In the genomic region with DNA sequence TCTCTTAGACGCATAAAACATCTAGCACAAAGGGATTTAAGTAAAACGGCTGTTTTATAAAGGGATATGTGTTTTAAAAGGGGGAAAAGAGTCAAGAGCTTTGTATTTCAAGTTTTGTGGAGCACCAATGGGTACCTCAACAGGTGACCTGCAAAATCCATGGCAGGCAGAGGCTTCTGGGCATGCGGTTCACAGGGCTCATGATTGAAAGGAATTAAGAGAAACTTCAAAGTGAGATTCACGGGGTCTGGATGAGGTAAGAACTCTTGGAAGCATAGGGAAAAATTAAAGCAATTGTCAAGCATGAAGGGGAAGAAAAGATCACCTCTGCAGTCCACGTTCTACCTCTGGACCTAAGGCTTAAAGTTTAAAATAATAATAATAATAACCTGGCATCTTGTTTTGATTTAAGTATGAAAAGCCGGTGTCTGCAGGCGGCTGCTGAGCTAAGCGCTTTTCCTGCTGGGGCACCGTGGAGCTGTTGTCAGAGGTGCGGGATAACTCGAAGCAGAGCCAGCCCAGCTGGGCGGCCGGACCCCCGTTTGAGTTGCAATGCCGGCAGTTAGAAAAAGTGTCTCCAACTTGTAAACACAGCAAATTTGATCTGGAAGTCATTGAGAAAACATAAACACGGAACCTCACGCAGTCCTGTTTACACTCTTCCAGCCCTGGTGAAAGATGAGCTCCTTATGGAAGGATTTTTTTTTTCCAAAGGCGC, we compare ENCODE assay signal across 27 cellular contexts. TPM values are rescaled to one million over a fixed set of nuclear protein-coding genes. Genes with fewer than 3 reads are reported as not detected.
DNase-seq lines count a peak whose midpoint lies in the region; ATAC-seq and TF ChIP-seq lines count a peak whose summit lies in the region.
"Had no signal": no experiment of that assay in that cellular context is flagged by ENCODE, and none has a peak within 500 bp of the region (broad histone marks: within the 10 kb centered on the region; RNA-seq: fewer than 3 reads in every experiment).

No MANE protein-coding gene starts in this region.

- H3K4me1 ChIP-seq in upper lobe of right lung: no peaks in the 10 kb centered on the region
- H3K4me1 ChIP-seq: Caco-2, prostate gland, transverse colon had no signal

- no peaks in the 10 kb centered on the region for H3K36me3 Mint-ChIP-seq in type B pancreatic cell
- no peaks in the 10 kb centered on the region for H3K36me3 Mint-ChIP-seq in activated CD4-positive, alpha-beta T cell treated with anti-CD3 and anti-CD28 coated beads for 36 hours (ENCODE audit: low read depth)
- H3K36me3 Mint-ChIP-seq: activated naive CD8-positive, alpha-beta T cell; natural killer cell had no signal

- TF ChIP-seq CTCF in type B pancreatic cell (conservative IDR thresholded peaks at IDR 0.05) (no peak), upper lobe of right lung (IDR thresholded peaks at IDR 0.05) (no peak)

- POLR2A ChIA-PET in activated CD4-positive, alpha-beta T cell treated with anti-CD3 and anti-CD28 coated beads for 36 hours (lab: Charles Lee): no interaction called here

- peaks cover 3% of the 10 kb centered on the region for H3K27me3 Mint-ChIP-seq in type B pancreatic cell
- H3K27me3 Mint-ChIP-seq in activated CD4-positive, alpha-beta T cell treated with anti-CD3 and anti-CD28 coated beads for 36 hours: peaks cover 4% of the 10 kb centered on the region
- H3K27me3 Mint-ChIP-seq: activated T-helper 17 cell treated with anti-CD3 and anti-CD28 coated beads, Interleukin-2, amount 50 U/mL, for 72 hours had no signal

- H3K9me3 ChIP-seq in upper lobe of right lung: no peaks in the 10 kb centered on the region
- H3K9me3 ChIP-seq: Caco-2, prostate gland, spleen, transverse colon had no signal

- CTCF ChIA-PET in activated CD4-positive, alpha-beta T cell treated with anti-CD3 and anti-CD28 coated beads for 36 hours (lab: Charles Lee): interaction anchor here (1.1 kb wide), 1 partner anchor 15 kb away, joined by 3 read pairs; no protein-coding TSS in a partner anchor

- no peak overlapping the region for H3K27ac ChIP-seq in upper lobe of right lung
- H3K27ac ChIP-seq: coronary artery, prostate gland, RWPE1, spleen, transverse colon had no signal

- H3K27me3 ChIP-seq in upper lobe of right lung: no peaks in the 10 kb centered on the region
- H3K27me3 ChIP-seq: transverse colon had no signal

- H3K9me3 Mint-ChIP-seq in type B pancreatic cell: peaks cover 8% of the 10 kb centered on the region
- no peaks in the 10 kb centered on the region for H3K9me3 Mint-ChIP-seq in activated CD4-positive, alpha-beta T cell treated with anti-CD3 and anti-CD28 coated beads for 36 hours (ENCODE audit: low read depth)
- H3K9me3 Mint-ChIP-seq: activated T-helper 17 cell treated with anti-CD3 and anti-CD28 coated beads, Interleukin-2, amount 50 U/mL, for 72 hours; natural killer cell; stimulated activated naive CD8-positive, alpha-beta T cell treated with anti-CD3 and anti-CD28 coated beads, Interleukin-15, amount 100 ng/mL, for 72 hours had no signal

- H3K36me3 ChIP-seq in upper lobe of right lung: no peaks in the 10 kb centered on the region
- H3K36me3 ChIP-seq: prostate gland, spleen, transverse colon had no signal

- H3K27ac Mint-ChIP-seq in type B pancreatic cell: no peak overlapping the region
- no peak overlapping the region for H3K27ac Mint-ChIP-seq in activated CD4-positive, alpha-beta T cell treated with anti-CD3 and anti-CD28 coated beads for 36 hours
- H3K27ac Mint-ChIP-seq: activated naive CD8-positive, alpha-beta T cell; activated T-helper 17 cell treated with anti-CD3 and anti-CD28 coated beads, Interleukin-2, amount 50 U/mL, for 72 hours; natural killer cell had no signal

- H3K4me3 Mint-ChIP-seq in type B pancreatic cell: peak overlapping the region; percentile 64
- no peak overlapping the region for H3K4me3 Mint-ChIP-seq in activated CD4-positive, alpha-beta T cell treated with anti-CD3 and anti-CD28 coated beads for 36 hours
- H3K4me3 Mint-ChIP-seq: activated naive CD8-positive, alpha-beta T cell; activated T-helper 17 cell treated with anti-CD3 and anti-CD28 coated beads, Interleukin-2, amount 50 U/mL, for 72 hours; natural killer cell; stimulated activated naive CD8-positive, alpha-beta T cell treated with anti-CD3 and anti-CD28 coated beads, Interleukin-15, amount 100 ng/mL, for 72 hours had no signal

- peak; percentile 32 for DNase-seq in NCI-H1092 treated with DMSO at 0.1 percent for 48 hours (lab: John Stamatoyannopoulos, UW)
- DNase-seq in NCI-H1092 (lab: John Stamatoyannopoulos, UW): no peak
- DNase-seq in brain pericyte (ENCODE audit: low read depth, low spot score): peak; percentile 12
- peak; percentile 77 for DNase-seq in left kidney (ENCODE audit: low read depth, low spot score)
- no peak for DNase-seq in type B pancreatic cell (ENCODE audit: extremely low spot score, unreplicated experiment)
- DNase-seq in activated CD4-positive, alpha-beta T cell treated with anti-CD3 and anti-CD28 coated beads for 36 hours: no peak
- no peak for DNase-seq in upper lobe of right lung
- no peak for DNase-seq in midbrain (lab: John Stamatoyannopoulos, UW)
- DNase-seq: 8988T; activated CD4-positive, CD25-positive, alpha-beta regulatory T cell treated with anti-CD3 and anti-CD28 coated beads, Interleukin-2, amount 50 U/mL, for 72 hours; AML-193; Caco-2; HCEC 1CT; mesendoderm; natural killer cell; NCI-H2107; NCI-H524; spleen; stimulated activated CD4-positive, alpha-beta T cell treated with anti-CD3 and anti-CD28 coated beads, Interleukin-4, amount 100 ng/mL, for 4 hours; stimulated activated naive CD8-positive, alpha-beta T cell treated with anti-CD3 and anti-CD28 coated beads, Interleukin-15, amount 100 ng/mL, for 72 hours; T1000; transverse colon had no signal

- peaks cover 36% of the 10 kb centered on the region for H3K4me1 Mint-ChIP-seq in type B pancreatic cell (ENCODE audit: unreplicated experiment)
- H3K4me1 Mint-ChIP-seq in activated CD4-positive, alpha-beta T cell treated with anti-CD3 and anti-CD28 coated beads for 36 hours: no peaks in the 10 kb centered on the region
- H3K4me1 Mint-ChIP-seq: activated T-helper 17 cell treated with anti-CD3 and anti-CD28 coated beads, Interleukin-2, amount 50 U/mL, for 72 hours; natural killer cell; stimulated activated naive CD8-positive, alpha-beta T cell treated with anti-CD3 and anti-CD28 coated beads, Interleukin-15, amount 100 ng/mL, for 72 hours had no signal

- no peak for ATAC-seq in activated CD4-positive, alpha-beta T cell treated with anti-CD3 and anti-CD28 coated beads for 36 hours
- ATAC-seq in upper lobe of right lung: no peak
- ATAC-seq: activated T-helper 17 cell treated with anti-CD3 and anti-CD28 coated beads, Interleukin-2, amount 50 U/mL, for 72 hours; natural killer cell; stimulated activated naive CD8-positive, alpha-beta T cell treated with anti-CD3 and anti-CD28 coated beads, Interleukin-15, amount 100 ng/mL, for 72 hours had no signal

- intact Hi-C loops in activated CD4-positive, alpha-beta T cell treated with anti-CD3 and anti-CD28 coated beads for 36 hours (cut with DNase I, micrococcal nuclease): no loop called here
- intact Hi-C loops in upper lobe of right lung (cut with DNase I): no loop called here

- no peak overlapping the region for H3K4me3 ChIP-seq in upper lobe of right lung
- H3K4me3 ChIP-seq: coronary artery, prostate gland, spleen, transverse colon had no signal

RNA-seq across cellular contexts. Expression of a gene that starts 40.5 kb away (rescaled TPM):
- total RNA-seq in type B pancreatic cell (ENCODE audit: low replicate concordance): 100 and 180 TPM in 2 replicates
- under 1 TPM; 0.40 to 0.50 TPM for total RNA-seq in activated CD4-positive, alpha-beta T cell treated with anti-CD3 and anti-CD28 coated beads for 36 hours
- total RNA-seq in upper lobe of right lung: 43.6 TPM

Comparison
In these comparisons a context has a peak if more than half of its experiments do, and no peak if none do; other contexts are left out.
1. DNase-seq: peak in NCI-H1092 treated with DMSO at 0.1 percent for 48 hours (single experiment), brain pericyte (single experiment) and left kidney (single experiment); none in NCI-H1092 (single experiment), type B pancreatic cell (single experiment), activated CD4-positive, alpha-beta T cell treated with anti-CD3 and anti-CD28 coated beads for 36 hours (single experiment), upper lobe of right lung (single experiment) and midbrain (single experiment).
2. RNA of a gene that starts 40.5 kb away (total RNA-seq): 100 to 180 TPM in type B pancreatic cell and 43.6 TPM in upper lobe of right lung (single experiment); 0.40 to 0.50 TPM in activated CD4-positive, alpha-beta T cell treated with anti-CD3 and anti-CD28 coated beads for 36 hours; every median in the first group is over 10 times any median in the second.